Comparison of ENCODE assay signal across 17 cellular contexts in the genomic region with DNA sequence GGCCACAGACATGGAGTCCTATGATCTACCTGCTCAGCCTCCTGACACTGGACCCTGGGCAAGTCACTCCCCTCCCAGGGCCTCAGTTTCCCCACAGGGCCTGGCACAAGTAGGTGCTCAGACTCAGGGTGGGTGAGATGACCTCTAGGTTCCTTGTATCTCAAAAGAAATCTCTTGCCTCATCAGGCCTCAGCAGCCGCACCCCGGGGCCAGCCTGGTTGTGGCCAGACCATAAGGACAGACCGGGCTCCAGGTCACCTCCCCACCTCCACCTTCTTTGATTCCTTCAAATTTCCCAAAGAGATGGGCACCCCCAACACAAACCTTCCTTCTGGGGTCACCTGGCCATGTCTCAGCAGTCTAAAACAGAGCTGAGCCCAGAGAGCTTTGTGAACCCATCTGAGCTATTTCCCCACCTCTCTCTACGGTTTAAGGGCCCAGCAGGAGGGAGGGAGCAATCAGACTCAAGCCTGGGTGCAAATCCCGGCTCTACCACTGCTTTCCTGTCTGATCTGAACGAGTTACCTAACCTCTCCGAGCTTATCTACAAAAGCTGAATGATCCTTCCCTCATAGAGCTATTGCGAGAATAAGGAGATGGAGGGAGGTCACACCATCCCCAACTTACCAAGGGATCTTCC. TPM values are rescaled to one million over a fixed set of nuclear protein-coding genes. Genes with fewer than 3 reads are reported as not detected.
DNase-seq lines count a peak whose midpoint lies in the region; ATAC-seq and TF ChIP-seq lines count a peak whose summit lies in the region.
"Had no signal": no experiment of that assay in that cellular context is flagged by ENCODE, and none has a peak within 500 bp of the region (broad histone marks: within the 10 kb centered on the region; RNA-seq: fewer than 3 reads in every experiment).

No MANE protein-coding gene starts in this region.

- no peaks in the 10 kb centered on the region for H3K4me1 Mint-ChIP-seq in activated T-helper 1 cell treated with anti-CD3 and anti-CD28 coated beads, Interleukin-12 subunit alpha, Interleukin-12 subunit beta, Interleukin-2, Interleukin-4 antibody, amounts not matched to agents 30 ng/mL and 10 ng/mL and 1 ng/mL, durations not matched to agents 14 hours and 24 hours and 36 hours (ENCODE audit: low read depth)

- H3K9ac ChIP-seq in mucosa of stomach (ENCODE audit: low read length) = peak overlapping the region; percentile 49

- H3K36me3 ChIP-seq in mucosa of stomach (ENCODE audit: control insufficient read depth, insufficient read depth, low read length) (no peaks in the 10 kb centered on the region), SJCRH30 (no peaks in the 10 kb centered on the region)
- H3K36me3 ChIP-seq: suprapubic skin had no signal

- no peaks in the 10 kb centered on the region for H3K9me3 ChIP-seq in mucosa of stomach (ENCODE audit: control insufficient read depth, low read length)
- no peaks in the 10 kb centered on the region for H3K9me3 ChIP-seq in SJCRH30 (replicated peaks)
- H3K9me3 ChIP-seq: suprapubic skin had no signal

- DNase-seq in HFF-Myc (ENCODE audit: extremely low read depth, low read depth) (no peak), SJCRH30 (no peak)
- DNase-seq in activated T-helper 1 cell treated with anti-CD3 and anti-CD28 coated beads, Interleukin-12 subunit alpha, Interleukin-12 subunit beta, Interleukin-2, Interleukin-4 antibody, amounts not matched to agents 30 ng/mL and 10 ng/mL and 1 ng/mL, durations not matched to agents 14 hours and 24 hours and 36 hours (ENCODE audit: low spot score) = no peak
- DNase-seq: amygdala; Caco-2; H9; MV-4-11; NCI-H2081 treated with DMSO at 0.1 percent for 48 hours; stimulated activated CD4-positive, alpha-beta T cell treated with anti-CD3 and anti-CD28 coated beads, Interleukin-2, amount 100 ng/mL, for 48 hours had no signal

- H3K4me1 ChIP-seq in mucosa of stomach (ENCODE audit: control insufficient read depth, insufficient read depth, low read length) (peaks cover 16% of the 10 kb centered on the region), SJCRH30 (no peaks in the 10 kb centered on the region)

- H3K27me3 ChIP-seq in mucosa of stomach (ENCODE audit: control insufficient read depth, insufficient read depth, low read length) = no peaks in the 10 kb centered on the region
- H3K27me3 ChIP-seq in SJCRH30 = no peaks in the 10 kb centered on the region
- H3K27me3 ChIP-seq: hepatocyte, suprapubic skin had no signal

- H3K9me3 Mint-ChIP-seq in activated T-helper 1 cell treated with anti-CD3 and anti-CD28 coated beads, Interleukin-12 subunit alpha, Interleukin-12 subunit beta, Interleukin-2, Interleukin-4 antibody, amounts not matched to agents 30 ng/mL and 10 ng/mL and 1 ng/mL, durations not matched to agents 14 hours and 24 hours and 36 hours = peaks cover 6% of the 10 kb centered on the region
- H3K9me3 Mint-ChIP-seq: central memory CD8-positive, alpha-beta T cell had no signal

- TF ChIP-seq CTCF in HFF-Myc (IDR thresholded peaks at IDR 0.05; ENCODE audit: low read depth, low read length, missing control alignments) = no peak

- H3K27ac ChIP-seq in SJCRH30 = no peak overlapping the region
- H3K27ac ChIP-seq: hepatocyte, HL-60, suprapubic skin had no signal

- peak overlapping the region; percentile 20; the same call in 1 of the 2 replicates for H3K4me3 ChIP-seq in HFF-Myc (replicated peaks; ENCODE audit: low read depth, low read length)
- H3K4me3 ChIP-seq in mucosa of stomach (ENCODE audit: low read length) = peak overlapping the region; percentile 45
- H3K4me3 ChIP-seq in SJCRH30 = no peak overlapping the region
- H3K4me3 ChIP-seq: hepatocyte, suprapubic skin had no signal

- H3K36me3 Mint-ChIP-seq in activated T-helper 1 cell treated with anti-CD3 and anti-CD28 coated beads, Interleukin-12 subunit alpha, Interleukin-12 subunit beta, Interleukin-2, Interleukin-4 antibody, amounts not matched to agents 30 ng/mL and 10 ng/mL and 1 ng/mL, durations not matched to agents 14 hours and 24 hours and 36 hours (ENCODE audit: low read depth) = no peaks in the 10 kb centered on the region

- no peak overlapping the region for H3K27ac Mint-ChIP-seq in activated T-helper 1 cell treated with anti-CD3 and anti-CD28 coated beads, Interleukin-12 subunit alpha, Interleukin-12 subunit beta, Interleukin-2, Interleukin-4 antibody, amounts not matched to agents 30 ng/mL and 10 ng/mL and 1 ng/mL, durations not matched to agents 14 hours and 24 hours and 36 hours
- H3K27ac Mint-ChIP-seq: activated T-helper 2 cell treated with anti-CD3 and anti-CD28 coated beads, Interferon-gamma antibody, Interleukin-2, Interleukin-4, amounts not matched to agents 10 μg/mL and 5 μg/mL and 100 μg/mL, durations not matched to agents 14 hours and 24 hours and 36 hours; H9 had no signal

- H3K4me3 Mint-ChIP-seq in activated T-helper 1 cell treated with anti-CD3 and anti-CD28 coated beads, Interleukin-12 subunit alpha, Interleukin-12 subunit beta, Interleukin-2, Interleukin-4 antibody, amounts not matched to agents 30 ng/mL and 10 ng/mL and 1 ng/mL, durations not matched to agents 14 hours and 24 hours and 36 hours = peak overlapping the region; percentile 25
- H3K4me3 Mint-ChIP-seq: central memory CD8-positive, alpha-beta T cell; H9 had no signal

- intact Hi-C loops in activated T-helper 1 cell treated with anti-CD3 and anti-CD28 coated beads, Interleukin-12 subunit alpha, Interleukin-12 subunit beta, Interleukin-2, Interleukin-4 antibody, amounts not matched to agents 30 ng/mL and 10 ng/mL and 1 ng/mL, durations not matched to agents 14 hours and 24 hours and 36 hours (cut with micrococcal nuclease) = no loop called here

- no peak for ATAC-seq in HG03139 (IDR thresholded peaks at IDR 0.05; ENCODE audit: unreplicated experiment)

- peaks cover 10% of the 10 kb centered on the region for H3K27me3 Mint-ChIP-seq in activated T-helper 1 cell treated with anti-CD3 and anti-CD28 coated beads, Interleukin-12 subunit alpha, Interleukin-12 subunit beta, Interleukin-2, Interleukin-4 antibody, amounts not matched to agents 30 ng/mL and 10 ng/mL and 1 ng/mL, durations not matched to agents 14 hours and 24 hours and 36 hours (ENCODE audit: insufficient read depth)

RNA-seq across cellular contexts. Expression of a gene that starts 2.5 kb away (rescaled TPM):
- 0.18 TPM in 1 of 2 replicates, not detected in the other for total RNA-seq in activated T-helper 1 cell treated with anti-CD3 and anti-CD28 coated beads, Interleukin-12 subunit alpha, Interleukin-12 subunit beta, Interleukin-2, Interleukin-4 antibody, amounts not matched to agents 30 ng/mL and 10 ng/mL and 1 ng/mL, durations not matched to agents 14 hours and 24 hours and 36 hours
- total RNA-seq in SJCRH30 (2014; rRNA removed; shearing (Covaris generic)) = 0.10 TPM in 1 of 2 replicates, not detected in the other
- total RNA-seq: Caco-2, H9, osteocyte had no signal

RNA-seq across cellular contexts. Expression of a gene that starts 35.2 kb away (rescaled TPM):
- 54.4 and 62.2 TPM in 2 replicates for total RNA-seq in activated T-helper 1 cell treated with anti-CD3 and anti-CD28 coated beads, Interleukin-12 subunit alpha, Interleukin-12 subunit beta, Interleukin-2, Interleukin-4 antibody, amounts not matched to agents 30 ng/mL and 10 ng/mL and 1 ng/mL, durations not matched to agents 14 hours and 24 hours and 36 hours
- total RNA-seq in SJCRH30 (2014; rRNA removed; shearing (Covaris generic)) = 1.1 and 1.9 TPM in 2 replicates

RNA-seq across cellular contexts. Expression of a gene that starts 43.6 kb away (rescaled TPM):
- total RNA-seq in activated T-helper 1 cell treated with anti-CD3 and anti-CD28 coated beads, Interleukin-12 subunit alpha, Interleukin-12 subunit beta, Interleukin-2, Interleukin-4 antibody, amounts not matched to agents 30 ng/mL and 10 ng/mL and 1 ng/mL, durations not matched to agents 14 hours and 24 hours and 36 hours = 52.4 and 53.5 TPM in 2 replicates
- 0.08 TPM in 1 of 2 replicates, not detected in the other for total RNA-seq in SJCRH30 (2014; rRNA removed; shearing (Covaris generic))
- total RNA-seq: Caco-2, H9 had no signal

RNA-seq across cellular contexts. Expression of a gene that starts 48.8 kb away (rescaled TPM):
- 36.7 and 37.1 TPM in 2 replicates for total RNA-seq in activated T-helper 1 cell treated with anti-CD3 and anti-CD28 coated beads, Interleukin-12 subunit alpha, Interleukin-12 subunit beta, Interleukin-2, Interleukin-4 antibody, amounts not matched to agents 30 ng/mL and 10 ng/mL and 1 ng/mL, durations not matched to agents 14 hours and 24 hours and 36 hours
- total RNA-seq in SJCRH30 (2014; rRNA removed; shearing (Covaris generic)) = 0.12 and 0.30 TPM in 2 replicates
- total RNA-seq: H9 had no signal

Comparison
In these comparisons a context has a peak if more than half of its experiments do, and no peak if none do; other contexts are left out.
1. RNA of a gene that starts 35.2 kb away (total RNA-seq): 54.4 to 62.2 TPM in activated T-helper 1 cell treated with anti-CD3 and anti-CD28 coated beads, Interleukin-12 subunit alpha, Interleukin-12 subunit beta, Interleukin-2, Interleukin-4 antibody, amounts not matched to agents 30 ng/mL and 10 ng/mL and 1 ng/mL, durations not matched to agents 14 hours and 24 hours and 36 hours; 1.1 to 1.9 TPM in SJCRH30; every median in the first group is over 10 times any median in the second.
2. RNA of a gene that starts 43.6 kb away (total RNA-seq): 52.4 to 53.5 TPM in activated T-helper 1 cell treated with anti-CD3 and anti-CD28 coated beads, Interleukin-12 subunit alpha, Interleukin-12 subunit beta, Interleukin-2, Interleukin-4 antibody, amounts not matched to agents 30 ng/mL and 10 ng/mL and 1 ng/mL, durations not matched to agents 14 hours and 24 hours and 36 hours; 0.08 TPM in SJCRH30; every median in the first group is over 10 times any median in the second.